8 cellular contexts compared by ENCODE assay signal in genomic region chr1:155084722-155085503, GRCh38. TPM values are rescaled to one million over a fixed set of nuclear protein-coding genes. Genes with fewer than 3 reads are reported as not detected.
DNase-seq lines count a peak whose midpoint lies in the region; ATAC-seq, FAIRE-seq and TF ChIP-seq lines count a peak whose summit lies in the region.

No MANE protein-coding gene starts in this region.

- DNase-seq in NCI-H1694 (lab: John Stamatoyannopoulos, UW) (peak; percentile 98), right atrium auricular region (ENCODE audit: low spot score) (peak; percentile 95), psoas muscle (peak; percentile 93 to 95), urothelium cell line (ENCODE audit: low spot score) (peak; percentile 94)

- H3K4me1 Mint-ChIP-seq in T-helper 1 cell treated with Interleukin-12 subunit alpha and Interleukin-12 subunit beta and Interleukin-4 antibody, amounts not matched to agents 30 μg/mL and 1 μg/mL, for 36 hours (ENCODE audit: low read depth), result peaks cover 33% of the 10 kb centered on the region

- H3K27ac ChIP-seq in angular gyrus (ENCODE audit: low read depth, low read length) (peak overlapping the region; percentile 87), right atrium auricular region (peak overlapping the region; percentile 91 to 94), psoas muscle (peak overlapping the region; percentile 92)

- peaks cover 0 to 60% of the 10 kb centered on the region in 2 donors for H3K4me1 ChIP-seq in right atrium auricular region
- peaks cover 22% of the 10 kb centered on the region for H3K4me1 ChIP-seq in psoas muscle

- H3K9me3 ChIP-seq in right atrium auricular region (no peaks in the 10 kb centered on the region), psoas muscle (no peaks in the 10 kb centered on the region)

- H3K4me3 Mint-ChIP-seq in T-helper 1 cell treated with Interleukin-12 subunit alpha and Interleukin-12 subunit beta and Interleukin-4 antibody, amounts not matched to agents 30 μg/mL and 1 μg/mL, for 36 hours, result peak overlapping the region; percentile 88

- H3K36me3 ChIP-seq in right atrium auricular region (no peaks in the 10 kb centered on the region), psoas muscle (ENCODE audit: insufficient read depth in 1 of 2, low read depth in 1 of 2) (no peaks in the 10 kb centered on the region)

- H3K36me3 Mint-ChIP-seq in T-helper 1 cell treated with Interleukin-12 subunit alpha and Interleukin-12 subunit beta and Interleukin-4 antibody, amounts not matched to agents 30 μg/mL and 1 μg/mL, for 36 hours (ENCODE audit: low read depth), result peaks cover 2% of the 10 kb centered on the region

- peak overlapping the region; percentile 56 to 73 for H3K4me3 ChIP-seq in right atrium auricular region
- H3K4me3 ChIP-seq in psoas muscle, result peak overlapping the region; percentile 69

- ATAC-seq in HG02938 (IDR thresholded peaks at IDR 0.05; ENCODE audit: unreplicated experiment) (peak; percentile 74), psoas muscle (peak; percentile 88 to 92 (median 89))

- TF ChIP-seq POLR2A in GM15510 (IDR thresholded peaks at IDR 0.05; ENCODE audit: borderline replicate concordance, extremely low read depth, insufficient read length), result peak; percentile 28

- intact Hi-C loops in psoas muscle (cut with DNase I), result loop anchor here (1.0 to 5.0 kb wide), 4 partner anchors 23 to 113 kb away; partner anchors contain the start of genes CKS1B (in 1 of the 2) and SHC1 (in 1 of the 2)

- WGBS in psoas muscle, 3 donors, result 1% methylated on average over 49 to 67 of the region's 67 CpGs

- H3K9me3 Mint-ChIP-seq in T-helper 1 cell treated with Interleukin-12 subunit alpha and Interleukin-12 subunit beta and Interleukin-4 antibody, amounts not matched to agents 30 μg/mL and 1 μg/mL, for 36 hours, result no peaks in the 10 kb centered on the region

- H3K27me3 ChIP-seq in right atrium auricular region, result peaks cover 31 to 41% of the 10 kb centered on the region in 2 donors
- H3K27me3 ChIP-seq in psoas muscle (ENCODE audit: insufficient read depth in 3 of 3, low read length in 2 of 3), result peaks cover 0 to 41% (median 21%) of the 10 kb centered on the region in 3 donors

- peaks cover 28% of the 10 kb centered on the region for H3K27me3 Mint-ChIP-seq in T-helper 1 cell treated with Interleukin-12 subunit alpha and Interleukin-12 subunit beta and Interleukin-4 antibody, amounts not matched to agents 30 μg/mL and 1 μg/mL, for 36 hours (ENCODE audit: low read depth)

- peak; percentile 55 for FAIRE-seq in urothelium cell line (lab: Jason Lieb, UNC)

- TF ChIP-seq CTCF in right atrium auricular region (IDR thresholded peaks at IDR 0.05), result peak; percentile 84 to 92
- peak; percentile 92 for TF ChIP-seq CTCF in psoas muscle (IDR thresholded peaks at IDR 0.05)

- H3K27ac Mint-ChIP-seq in T-helper 1 cell treated with Interleukin-12 subunit alpha and Interleukin-12 subunit beta and Interleukin-4 antibody, amounts not matched to agents 30 μg/mL and 1 μg/mL, for 36 hours, result peak overlapping the region; percentile 88

RNA-seq across cellular contexts. Expression of gene EFNA3, which starts 6.3 kb away (rescaled TPM):
- total RNA-seq in right atrium auricular region, result 1 to 10 TPM in 1 of 2 donors, not detected in 1; 3.2 TPM
- under 1 TPM in 3 of 4 donors, not detected in 1; 0.32 to 0.69 (median 0.57) TPM for total RNA-seq in psoas muscle
- polyA plus RNA-seq in psoas muscle, result under 1 TPM; 0.17 to 1.00 (median 0.39) TPM

RNA-seq across cellular contexts. Expression of gene EFNA4, which starts 21.4 kb away (rescaled TPM):
- total RNA-seq in right atrium auricular region (1 to 10 TPM; 2.2 to 3.5 TPM), psoas muscle (1 to 10 TPM in 1 of 4 donors, under 1 TPM in 3; 0.69 to 1.1 (median 0.77) TPM)
- polyA plus RNA-seq in psoas muscle, result 1 to 10 TPM in 2 of 3 donors, under 1 TPM in 1; 0.39 to 1.3 (median 1.2) TPM

RNA-seq across cellular contexts. Expression of gene ADAM15, which starts 33.8 kb away (rescaled TPM):
- total RNA-seq in right atrium auricular region (10 to 100 TPM; 64.6 to 96.7 TPM), psoas muscle (10 to 100 TPM; 38.4 to 50.9 (median 49.3) TPM)
- 10 to 100 TPM; 33.2 to 45.4 (median 41.0) TPM for polyA plus RNA-seq in psoas muscle

RNA-seq across cellular contexts. Expression of gene EFNA1, which starts 42.8 kb away (rescaled TPM):
- total RNA-seq in right atrium auricular region (10 to 100 TPM; 24.8 to 41.4 TPM), psoas muscle (10 to 100 TPM; 11.4 to 42.6 (median 33.0) TPM)
- 10 to 100 TPM in 2 of 3 donors, 1 to 10 TPM in 1; 5.5 to 15.0 (median 12.4) TPM for polyA plus RNA-seq in psoas muscle

RNA-seq across cellular contexts. Expression of gene SLC50A1, which starts 50.7 kb away (rescaled TPM):
- total RNA-seq in right atrium auricular region (1 to 10 TPM; 3.7 to 10.0 TPM), psoas muscle (1 to 10 TPM; 6.7 to 8.4 (median 7.8) TPM)
- 10 to 100 TPM in 2 of 3 donors, 1 to 10 TPM in 1; 7.5 to 16.2 (median 10.8) TPM for polyA plus RNA-seq in psoas muscle

Comparison
In these comparisons a context has a peak if more than half of its experiments do, and no peak if none do; other contexts are left out.
1. Peak in every context shown above with its lines: DNase-seq, ATAC-seq, H3K4me3 ChIP-seq and H3K27ac ChIP-seq.